In the genomic region with DNA sequence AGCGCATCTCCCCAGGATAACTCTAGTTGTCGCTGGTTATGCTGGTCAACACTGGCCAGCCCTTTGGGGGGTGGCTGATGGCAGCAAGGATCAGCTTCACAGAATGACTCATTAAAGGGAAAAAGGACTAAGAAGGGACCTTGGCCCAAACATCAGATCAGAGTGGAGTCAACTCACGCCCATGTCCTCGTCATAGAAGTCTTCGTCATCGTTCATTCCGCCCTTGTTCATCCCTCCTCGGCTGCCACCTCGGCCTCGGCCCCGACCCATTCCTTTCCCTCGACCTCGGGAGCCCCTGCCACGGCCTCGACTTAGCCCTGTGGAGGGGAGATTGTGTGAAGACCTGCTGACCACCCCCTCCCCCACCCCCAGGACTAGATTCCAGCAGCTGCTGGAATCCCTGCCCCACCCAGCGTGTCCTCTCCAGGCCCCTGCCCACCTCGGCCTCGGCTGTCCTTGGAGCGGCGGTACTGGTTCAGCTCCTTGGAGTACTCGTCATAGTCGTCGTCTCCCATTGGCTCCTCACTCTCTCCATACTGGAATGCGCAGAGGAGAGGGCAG, we compare ENCODE assay signal across 1 cellular context.
TF ChIP-seq lines count a peak whose summit lies in the region.

No MANE protein-coding gene starts in this region.

TF ChIP-seq in K562, 482 proteins besides CTCF, POLR2A, EP300 and RAD21:
- 0 out of 2 replicates have a peak, but pooled peaks have one; percentile 18 for TF ChIP-seq POLR2G (IDR thresholded peaks at IDR 0.05; ENCODE audit: low read depth, low read length)
- TF ChIP-seq CTBP1 (IDR thresholded peaks at IDR 0.05; ENCODE audit: borderline replicate concordance), result no peak
